ENCODE assay signal across 15 cellular contexts in the genomic region with DNA sequence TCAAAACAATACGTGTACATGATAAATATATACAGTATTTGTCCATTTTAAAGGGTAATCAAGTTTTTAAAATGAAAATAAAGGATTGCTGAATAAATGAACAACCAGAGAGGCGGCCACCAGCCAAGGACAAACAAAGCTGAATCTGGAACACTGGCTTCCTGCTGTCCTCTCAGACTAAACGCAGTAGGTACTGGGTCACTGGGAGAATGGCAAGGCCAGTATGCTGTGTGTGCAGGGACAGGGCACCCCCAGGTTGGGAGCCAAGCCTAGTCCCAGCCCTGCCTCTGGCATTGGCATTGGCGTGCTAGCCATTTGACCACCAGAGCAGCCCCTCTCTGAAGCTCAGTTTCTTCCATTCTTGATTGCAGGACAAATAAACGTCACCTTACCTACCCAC.
"Had no signal": no experiment of that assay in that cellular context is flagged by ENCODE, and none has a peak within 500 bp of the region (broad histone marks: within the 10 kb centered on the region; RNA-seq: fewer than 3 reads in every experiment).

No MANE protein-coding gene starts in this region.

- FAIRE-seq: bronchial epithelial cell had no signal

- DNase-seq: activated CD4-positive, CD25-positive, alpha-beta regulatory T cell; activated effector memory CD4-positive, alpha-beta T cell treated with anti-CD3 and anti-CD28 coated beads, Interleukin-2, amount 50 U/mL, for 16 hours; activated T-cell treated with anti-CD3 and anti-CD28 coated beads, Interleukin-2, amount 50 U/mL, for 1 hour; dorsolateral prefrontal cortex; esophagus squamous epithelium; foreskin fibroblast; head of caudate nucleus; left colon; mammary epithelial cell had no signal

- H3K36me3 Mint-ChIP-seq: activated naive CD4-positive, alpha-beta T cell treated with anti-CD3 and anti-CD28 coated beads, Interleukin-2, amount 50 U/mL, for 72 hours; natural killer cell treated with Interleukin-12 subunit alpha and Interleukin-12 subunit beta and Interleukin-15 and Interleukin-18, amount 100 ng/mL, for 72 hours had no signal

- H3K27me3 ChIP-seq: dorsolateral prefrontal cortex, esophagus squamous epithelium, tibial nerve had no signal

- H3K27me3 Mint-ChIP-seq: natural killer cell treated with Interleukin-12 subunit alpha and Interleukin-12 subunit beta and Interleukin-15 and Interleukin-18, amount 100 ng/mL, for 72 hours had no signal

- ATAC-seq: activated naive CD4-positive, alpha-beta T cell treated with anti-CD3 and anti-CD28 coated beads, Interleukin-2, amount 50 U/mL, for 72 hours; left colon; natural killer cell treated with Interleukin-12 subunit alpha and Interleukin-12 subunit beta and Interleukin-15 and Interleukin-18, amount 100 ng/mL, for 72 hours had no signal

- H3K36me3 ChIP-seq: esophagus squamous epithelium, tibial nerve had no signal

- H3K4me3 ChIP-seq: dorsolateral prefrontal cortex, esophagus squamous epithelium, smooth muscle cell, tibial nerve had no signal

- H3K9me3 Mint-ChIP-seq: activated naive CD4-positive, alpha-beta T cell treated with anti-CD3 and anti-CD28 coated beads, Interleukin-2, amount 50 U/mL, for 72 hours; natural killer cell treated with Interleukin-12 subunit alpha and Interleukin-12 subunit beta and Interleukin-15 and Interleukin-18, amount 100 ng/mL, for 72 hours; T-helper 1 cell treated with Interleukin-12 subunit alpha and Interleukin-12 subunit beta and Interleukin-4 antibody, amounts not matched to agents 30 μg/mL and 1 μg/mL, for 36 hours had no signal

- H3K27ac Mint-ChIP-seq: activated naive CD4-positive, alpha-beta T cell treated with anti-CD3 and anti-CD28 coated beads, Interleukin-2, amount 50 U/mL, for 72 hours; natural killer cell treated with Interleukin-12 subunit alpha and Interleukin-12 subunit beta and Interleukin-15 and Interleukin-18, amount 100 ng/mL, for 72 hours; T-helper 1 cell treated with Interleukin-12 subunit alpha and Interleukin-12 subunit beta and Interleukin-4 antibody, amounts not matched to agents 30 μg/mL and 1 μg/mL, for 36 hours had no signal

- H3K4me2 ChIP-seq: smooth muscle cell had no signal

- H3K4me3 Mint-ChIP-seq: natural killer cell treated with Interleukin-12 subunit alpha and Interleukin-12 subunit beta and Interleukin-15 and Interleukin-18, amount 100 ng/mL, for 72 hours; T-helper 1 cell treated with Interleukin-12 subunit alpha and Interleukin-12 subunit beta and Interleukin-4 antibody, amounts not matched to agents 30 μg/mL and 1 μg/mL, for 36 hours had no signal

- H3K9me3 ChIP-seq: esophagus squamous epithelium, tibial nerve had no signal
